In genomic region chr5:90553711-90554110, GRCh38 we compare ENCODE assay signal across 35 cellular contexts. TPM values are rescaled to one million over a fixed set of nuclear protein-coding genes. Genes with fewer than 3 reads are reported as not detected.
"Had no signal": no experiment of that assay in that cellular context is flagged by ENCODE, and none has a peak within 500 bp of the region (broad histone marks: within the 10 kb centered on the region; RNA-seq: fewer than 3 reads in every experiment).

No MANE protein-coding gene starts in this region.

- H3K4me3 ChIP-seq: ascending aorta, breast epithelium, coronary artery, esophagus muscularis mucosa, gastroesophageal sphincter, heart right ventricle, hepatocyte had no signal

- H3K27ac Mint-ChIP-seq: activated CD4-positive, alpha-beta memory T cell treated with anti-CD3 and anti-CD28 coated beads, Interleukin-2, amount 10 ng/mL, durations not matched to agents 7 days and 5 days; activated CD4-positive, alpha-beta T cell treated with anti-CD3 and anti-CD28 coated beads for 36 hours; activated CD4-positive, alpha-beta T cell treated with anti-CD3 and anti-CD28 coated beads, Interleukin-2, amount 10 ng/mL, durations not matched to agents 24 days and 14 days; activated naive CD4-positive, alpha-beta T cell treated with anti-CD3 and anti-CD28 coated beads, Interleukin-2, amount 10 ng/mL, durations not matched to agents 7 days and 5 days; activated naive CD4-positive, alpha-beta T cell treated with anti-CD3 and anti-CD28 coated beads, Interleukin-2, amount 50 U/mL, for 72 hours; activated naive CD8-positive, alpha-beta T cell treated with anti-CD3 and anti-CD28 coated beads, Interleukin-2, amount 10 ng/mL, durations not matched to agents 7 days and 5 days; activated T-cell treated with anti-CD3 and anti-CD28 coated beads, Interleukin-2, amount 50 U/mL, for 24 hours; activated T-cell treated with anti-CD3 and anti-CD28 coated beads, Interleukin-2, amount 50 U/mL, for 72 hours; brain; dendritic cell treated with granulocyte-macrophage colony-stimulating factor and Interleukin-4, amounts not matched to agents 40 ng/mL and 50 ng/mL, for 4 days; T-helper 17 cell; T-helper 2 cell treated with Interferon-gamma antibody and Interleukin-4, amounts not matched to agents 5 μg/mL and 100 μg/mL, for 36 hours had no signal

- H3K79me2 ChIP-seq: hepatocyte had no signal

- H3K9me3 Mint-ChIP-seq: activated CD4-positive, alpha-beta memory T cell treated with anti-CD3 and anti-CD28 coated beads, Interleukin-2, amount 10 ng/mL, durations not matched to agents 7 days and 5 days; activated CD4-positive, alpha-beta T cell treated with anti-CD3 and anti-CD28 coated beads, Interleukin-2, amount 10 ng/mL, durations not matched to agents 24 days and 14 days; activated naive CD4-positive, alpha-beta T cell treated with anti-CD3 and anti-CD28 coated beads, Interleukin-2, amount 10 ng/mL, durations not matched to agents 7 days and 5 days; activated naive CD4-positive, alpha-beta T cell treated with anti-CD3 and anti-CD28 coated beads, Interleukin-2, amount 50 U/mL, for 72 hours; activated naive CD8-positive, alpha-beta T cell treated with anti-CD3 and anti-CD28 coated beads, Interleukin-2, amount 10 ng/mL, durations not matched to agents 7 days and 5 days; activated T-cell treated with anti-CD3 and anti-CD28 coated beads, Interleukin-2, amount 50 U/mL, for 24 hours; activated T-cell treated with anti-CD3 and anti-CD28 coated beads, Interleukin-2, amount 50 U/mL, for 72 hours; central memory CD8-positive, alpha-beta T cell; dendritic cell treated with granulocyte-macrophage colony-stimulating factor and Interleukin-4, amounts not matched to agents 40 ng/mL and 50 ng/mL, for 4 days; T-helper 2 cell treated with Interferon-gamma antibody and Interleukin-4, amounts not matched to agents 5 μg/mL and 100 μg/mL, for 36 hours had no signal

- FAIRE-seq: endometrium, endothelial cell of umbilical vein had no signal

- H3K27ac ChIP-seq: ascending aorta, breast epithelium, coronary artery, esophagus muscularis mucosa, gastroesophageal sphincter, heart right ventricle, hepatocyte, WERI-Rb-1 had no signal

- H3K4me3 Mint-ChIP-seq: activated CD4-positive, alpha-beta memory T cell treated with anti-CD3 and anti-CD28 coated beads, Interleukin-2, amount 10 ng/mL, durations not matched to agents 7 days and 5 days; activated CD4-positive, alpha-beta T cell treated with anti-CD3 and anti-CD28 coated beads for 36 hours; activated CD4-positive, alpha-beta T cell treated with anti-CD3 and anti-CD28 coated beads, Interleukin-2, amount 10 ng/mL, durations not matched to agents 24 days and 14 days; activated naive CD4-positive, alpha-beta T cell treated with anti-CD3 and anti-CD28 coated beads, Interleukin-2, amount 10 ng/mL, durations not matched to agents 7 days and 5 days; activated naive CD8-positive, alpha-beta T cell treated with anti-CD3 and anti-CD28 coated beads, Interleukin-2, amount 10 ng/mL, durations not matched to agents 7 days and 5 days; activated T-cell treated with anti-CD3 and anti-CD28 coated beads, Interleukin-2, amount 50 U/mL, for 24 hours; activated T-cell treated with anti-CD3 and anti-CD28 coated beads, Interleukin-2, amount 50 U/mL, for 72 hours; central memory CD8-positive, alpha-beta T cell; dendritic cell treated with granulocyte-macrophage colony-stimulating factor and Interleukin-4, amounts not matched to agents 40 ng/mL and 50 ng/mL, for 4 days; T-helper 17 cell; T-helper 2 cell treated with Interferon-gamma antibody and Interleukin-4, amounts not matched to agents 5 μg/mL and 100 μg/mL, for 36 hours had no signal

- DNase-seq: activated CD4-positive, alpha-beta memory T cell treated with anti-CD3 and anti-CD28 coated beads, Interleukin-2, amount 10 ng/mL, durations not matched to agents 7 days and 5 days; activated CD4-positive, alpha-beta T cell treated with anti-CD3 and anti-CD28 coated beads for 36 hours; activated CD4-positive, alpha-beta T cell treated with anti-CD3 and anti-CD28 coated beads, Interleukin-2, amount 10 ng/mL, durations not matched to agents 24 days and 14 days; activated CD4-positive, alpha-beta T cell treated with anti-CD3 and anti-CD28 coated beads, Interleukin-2, amount 50 U/mL, for 4 hours; activated CD4-positive, CD25-positive, alpha-beta regulatory T cell; activated CD4-positive, CD25-positive, alpha-beta regulatory T cell treated with anti-CD3 and anti-CD28 coated beads, Interleukin-2, amount 50 U/mL, for 72 hours; activated CD8-positive, alpha-beta memory T cell treated with anti-CD3 and anti-CD28 coated beads, Interleukin-2, amount 50 U/mL, for 48 hours; activated gamma-delta T cell; activated naive CD4-positive, alpha-beta T cell; activated naive CD4-positive, alpha-beta T cell treated with anti-CD3 and anti-CD28 coated beads, Interleukin-2, amount 10 ng/mL, durations not matched to agents 7 days and 5 days; activated naive CD8-positive, alpha-beta T cell treated with anti-CD3 and anti-CD28 coated beads, Interleukin-2, amount 10 ng/mL, durations not matched to agents 7 days and 5 days; activated T-cell treated with anti-CD3 and anti-CD28 coated beads for 4 hours; activated T-cell treated with anti-CD3 and anti-CD28 coated beads, Interleukin-2, amount 50 U/mL, for 24 hours; activated T-cell treated with anti-CD3 and anti-CD28 coated beads, Interleukin-2, amount 50 U/mL, for 72 hours; effector CD8-positive, alpha-beta T cell; erythroblast; foreskin melanocyte; heart right ventricle; T-helper 1 cell; T-helper 17 cell; T1000; WERI-Rb-1 had no signal

- H3K4me2 ChIP-seq: hepatocyte had no signal

- H3K36me3 Mint-ChIP-seq: activated naive CD4-positive, alpha-beta T cell treated with anti-CD3 and anti-CD28 coated beads, Interleukin-2, amount 10 ng/mL, durations not matched to agents 7 days and 5 days; activated naive CD8-positive, alpha-beta T cell treated with anti-CD3 and anti-CD28 coated beads, Interleukin-2, amount 10 ng/mL, durations not matched to agents 7 days and 5 days; brain had no signal

- H2AFZ ChIP-seq: hepatocyte had no signal

- H3K36me3 ChIP-seq: ascending aorta, breast epithelium, esophagus muscularis mucosa, gastroesophageal sphincter, heart right ventricle, WERI-Rb-1 had no signal

- H3K9me3 ChIP-seq: ascending aorta, breast epithelium, esophagus muscularis mucosa, gastroesophageal sphincter, heart right ventricle had no signal

- ATAC-seq: activated CD4-positive, alpha-beta T cell treated with anti-CD3 and anti-CD28 coated beads for 36 hours; activated naive CD4-positive, alpha-beta T cell treated with anti-CD3 and anti-CD28 coated beads, Interleukin-2, amount 50 U/mL, for 72 hours; activated T-cell treated with anti-CD3 and anti-CD28 coated beads, Interleukin-2, amount 50 U/mL, for 72 hours; gastroesophageal sphincter; heart right ventricle; T-helper 17 cell had no signal

- H3K27me3 ChIP-seq: ascending aorta had no signal

RNA-seq across cellular contexts. Expression of gene ADGRV1, which starts 4.9 kb away (rescaled TPM):
- total RNA-seq: activated CD4-positive, alpha-beta memory T cell treated with anti-CD3 and anti-CD28 coated beads, Interleukin-2, amount 10 ng/mL, durations not matched to agents 7 days and 5 days had no signal
